Comparison of ENCODE assay signal across 1 cellular context in genomic region chr9:33158555-33159057, GRCh38.
TF ChIP-seq lines count a peak whose summit lies in the region.

No MANE protein-coding gene starts in this region.

TF ChIP-seq in GM23338, 12 proteins besides CTCF, POLR2A, EP300 and RAD21 (continued from another document):
- TF ChIP-seq ETS1 (IDR thresholded peaks at IDR 0.05) = no peak
- TF ChIP-seq REST (IDR thresholded peaks at IDR 0.05; ENCODE audit: unreplicated experiment) = no peak
- TF ChIP-seq ZNF331 (CRISPR knock-in tag; IDR thresholded peaks at IDR 0.05; ENCODE audit: low read depth) = no peak
- no peak for TF ChIP-seq ZNF114 (CRISPR knock-in tag; IDR thresholded peaks at IDR 0.05)
- no peak for TF ChIP-seq EZH2phosphoT487 (IDR thresholded peaks at IDR 0.05; ENCODE audit: unreplicated experiment)
